24 cellular contexts compared by ENCODE assay signal in the genomic region with DNA sequence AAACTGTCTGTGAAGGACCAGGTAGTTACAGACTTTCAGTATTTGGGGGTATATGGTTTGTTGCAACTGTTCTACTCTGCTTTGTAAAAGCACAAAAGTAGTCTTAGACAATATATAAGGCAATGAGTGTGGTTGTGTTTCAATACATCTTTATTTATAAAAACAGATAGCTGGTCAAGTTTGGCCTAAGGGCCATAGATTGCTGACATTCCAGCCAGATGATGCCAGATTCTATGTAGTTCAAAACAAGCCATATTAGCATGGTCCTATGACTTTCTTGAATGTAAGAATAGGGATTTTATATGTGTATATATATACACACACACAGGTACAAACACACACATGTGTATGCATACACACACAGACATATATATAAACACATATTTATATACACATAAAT.
"Had no signal": no experiment of that assay in that cellular context is flagged by ENCODE, and none has a peak within 500 bp of the region (broad histone marks: within the 10 kb centered on the region; RNA-seq: fewer than 3 reads in every experiment).

No MANE protein-coding gene starts in this region.

- H3K4me3 ChIP-seq: SK-N-MC had no signal

- H3K27me3 Mint-ChIP-seq: activated B cell treated with CpG ODN at 0.5 μM for 24 hours; activated CD4-positive, alpha-beta memory T cell treated with anti-CD3 and anti-CD28 coated beads for 36 hours; activated CD4-positive, alpha-beta T cell treated with anti-CD3 and anti-CD28 coated beads, Interleukin-2, amount 10 ng/mL, durations not matched to agents 7 days and 5 days; activated naive CD8-positive, alpha-beta T cell; T-cell had no signal

- H3K4me1 Mint-ChIP-seq: activated B cell treated with CpG ODN at 0.5 μM for 24 hours; activated CD4-positive, alpha-beta T cell treated with anti-CD3 and anti-CD28 coated beads, Interleukin-2, amount 10 ng/mL, durations not matched to agents 7 days and 5 days; T-cell had no signal

- ATAC-seq: activated T-cell treated with anti-CD3 and anti-CD28 coated beads, Interleukin-2, amount 50 U/mL, for 4 hours; Right ventricle myocardium inferior; T-cell had no signal

- H3K27ac ChIP-seq: SK-N-MC had no signal

- H3K36me3 Mint-ChIP-seq: activated CD4-positive, alpha-beta memory T cell treated with anti-CD3 and anti-CD28 coated beads for 36 hours; activated naive CD8-positive, alpha-beta T cell; T-cell had no signal

- H3K9me3 Mint-ChIP-seq: activated B cell treated with CpG ODN at 0.5 μM for 24 hours; activated CD4-positive, alpha-beta memory T cell treated with anti-CD3 and anti-CD28 coated beads for 36 hours; activated CD4-positive, alpha-beta T cell treated with anti-CD3 and anti-CD28 coated beads, Interleukin-2, amount 10 ng/mL, durations not matched to agents 7 days and 5 days had no signal

- H3K4me3 Mint-ChIP-seq: activated B cell treated with CpG ODN at 0.5 μM for 24 hours; activated CD4-positive, alpha-beta memory T cell treated with anti-CD3 and anti-CD28 coated beads for 36 hours; activated CD4-positive, alpha-beta T cell treated with anti-CD3 and anti-CD28 coated beads, Interleukin-2, amount 10 ng/mL, durations not matched to agents 7 days and 5 days; activated naive CD4-positive, alpha-beta T cell treated with anti-CD3 and anti-CD28 coated beads for 36 hours; activated naive CD8-positive, alpha-beta T cell; activated T-cell treated with anti-CD3 and anti-CD28 coated beads, Interleukin-2, amount 50 U/mL, for 4 hours; T-cell had no signal

- H3K27ac Mint-ChIP-seq: activated B cell treated with CpG ODN at 0.5 μM for 24 hours; activated CD4-positive, alpha-beta memory T cell treated with anti-CD3 and anti-CD28 coated beads for 36 hours; activated CD4-positive, alpha-beta T cell treated with anti-CD3 and anti-CD28 coated beads, Interleukin-2, amount 10 ng/mL, durations not matched to agents 7 days and 5 days; activated naive CD4-positive, alpha-beta T cell treated with anti-CD3 and anti-CD28 coated beads for 36 hours; activated naive CD8-positive, alpha-beta T cell; T-cell had no signal

- DNase-seq: activated B cell treated with CpG ODN at 0.5 μM for 24 hours; activated CD4-positive, alpha-beta memory T cell treated with anti-CD3 and anti-CD28 coated beads for 36 hours; activated CD4-positive, alpha-beta T cell treated with anti-CD3 and anti-CD28 coated beads for 1 hour; activated CD4-positive, alpha-beta T cell treated with anti-CD3 and anti-CD28 coated beads, Interleukin-2, amount 10 ng/mL, durations not matched to agents 7 days and 5 days; activated CD8-positive, alpha-beta memory T cell treated with anti-CD3 and anti-CD28 coated beads for 24 hours; activated gamma-delta T cell; activated naive CD4-positive, alpha-beta T cell treated with anti-CD3 and anti-CD28 coated beads for 36 hours; activated T-cell treated with anti-CD3 and anti-CD28 coated beads, Interleukin-2, amount 50 U/mL, for 4 hours; anterior cingulate cortex; central memory CD4-positive, alpha-beta T cell; KG1; NCI-H1048; NCI-H146; NCI-H187 treated with DMSO at 0.1 percent for 48 hours; NCI-H2081 treated with DMSO at 0.1 percent for 48 hours; NCI-H526 treated with DMSO at 0.1 percent for 48 hours; NCI-H82; RPMI8226; T-cell; T-helper 2 cell; T1000 had no signal
